ENCODE assay signal across 14 cellular contexts in genomic region chr13:50908371-50908770, GRCh38. TPM values are rescaled to one million over a fixed set of nuclear protein-coding genes. Genes with fewer than 3 reads are reported as not detected.
DNase-seq lines count a peak whose midpoint lies in the region; TF ChIP-seq lines count a peak whose summit lies in the region.
"Had no signal": no experiment of that assay in that cellular context is flagged by ENCODE, and none has a peak within 500 bp of the region (broad histone marks: within the 10 kb centered on the region; RNA-seq: fewer than 3 reads in every experiment).

No MANE protein-coding gene starts in this region.

- no peaks in the 10 kb centered on the region for H3K27me3 Mint-ChIP-seq in activated CD4-positive, alpha-beta memory T cell treated with anti-CD3 and anti-CD28 coated beads, Interleukin-2, amount 10 ng/mL, durations not matched to agents 7 days and 5 days
- no peaks in the 10 kb centered on the region for H3K27me3 Mint-ChIP-seq in activated CD4-positive, alpha-beta memory T cell treated with anti-CD3 and anti-CD28 coated beads for 36 hours
- H3K27me3 Mint-ChIP-seq in activated T-helper 2 cell treated with anti-CD3 and anti-CD28 coated beads, Interferon-gamma antibody, Interleukin-2, Interleukin-4, amounts not matched to agents 10 μg/mL and 5 μg/mL and 100 μg/mL, durations not matched to agents 14 hours and 24 hours and 36 hours (ENCODE audit: low read depth) = no peaks in the 10 kb centered on the region
- H3K27me3 Mint-ChIP-seq in nephron progenitor cell (ENCODE audit: low read depth, poor library complexity) = no peaks in the 10 kb centered on the region
- H3K27me3 Mint-ChIP-seq in glutamatergic neuron (ENCODE audit: unreplicated experiment) = no peaks in the 10 kb centered on the region
- H3K27me3 Mint-ChIP-seq: effector memory CD8-positive, alpha-beta T cell had no signal

- TF ChIP-seq CTCF in HL-60 (IDR thresholded peaks at IDR 0.05; ENCODE audit: insufficient read depth, low read length) (no peak), nephron progenitor cell (IDR thresholded peaks at IDR 0.05) (no peak), glutamatergic neuron (IDR thresholded peaks at IDR 0.05; ENCODE audit: partially characterized antibody, unreplicated experiment) (no peak)

- CTCF ChIA-PET in activated CD4-positive, alpha-beta memory T cell treated with anti-CD3 and anti-CD28 coated beads, Interleukin-2, amount 10 ng/mL, durations not matched to agents 7 days and 5 days (lab: Charles Lee) = interaction anchor here (1.1 to 9.1 kb wide), 3 partner anchors 10 to 932 kb away, joined by 3 to 131 read pairs (median 5); no protein-coding TSS in a partner anchor
- CTCF ChIA-PET in activated CD4-positive, alpha-beta memory T cell treated with anti-CD3 and anti-CD28 coated beads for 36 hours (lab: Charles Lee) = interaction anchor here (1.8 kb wide), 1 partner anchor 15 kb away, joined by 7 read pairs; no protein-coding TSS in a partner anchor

- POLR2A ChIA-PET in activated CD4-positive, alpha-beta memory T cell treated with anti-CD3 and anti-CD28 coated beads, Interleukin-2, amount 10 ng/mL, durations not matched to agents 7 days and 5 days (lab: Charles Lee) = interaction anchor here (0.9 to 7.6 kb wide), 5 partner anchors 15 to 911 kb away, joined by 3 to 247 read pairs (median 117); partner anchors contain the start of gene TRIM13
- POLR2A ChIA-PET in activated CD4-positive, alpha-beta memory T cell treated with anti-CD3 and anti-CD28 coated beads for 36 hours (lab: Charles Lee) = interaction anchor here (1.1 to 1.6 kb wide), 2 partner anchors 13 to 17 kb away, joined by 3 to 6 read pairs; no protein-coding TSS in a partner anchor

- 0 out of 2 replicates have a peak overlapping the region, but pooled peaks have one; percentile 2 for H3K27ac ChIP-seq in HL-60 (replicated peaks)

- H3K27me3 ChIP-seq in HL-60 (ENCODE audit: insufficient read depth, poor library complexity, severe bottlenecking) = no peaks in the 10 kb centered on the region

- H3K4me3 ChIP-seq in HL-60 (replicated peaks; ENCODE audit: insufficient read depth, low read length) = no peak overlapping the region

- H3K4me1 Mint-ChIP-seq in activated CD4-positive, alpha-beta memory T cell treated with anti-CD3 and anti-CD28 coated beads, Interleukin-2, amount 10 ng/mL, durations not matched to agents 7 days and 5 days = peaks cover 26% of the 10 kb centered on the region
- peaks cover 23% of the 10 kb centered on the region for H3K4me1 Mint-ChIP-seq in activated CD4-positive, alpha-beta memory T cell treated with anti-CD3 and anti-CD28 coated beads for 36 hours (ENCODE audit: low read depth)
- peaks cover 33% of the 10 kb centered on the region for H3K4me1 Mint-ChIP-seq in activated T-helper 2 cell treated with anti-CD3 and anti-CD28 coated beads, Interferon-gamma antibody, Interleukin-2, Interleukin-4, amounts not matched to agents 10 μg/mL and 5 μg/mL and 100 μg/mL, durations not matched to agents 14 hours and 24 hours and 36 hours (ENCODE audit: low read depth)
- peaks cover 37% of the 10 kb centered on the region for H3K4me1 Mint-ChIP-seq in nephron progenitor cell
- peaks cover 4% of the 10 kb centered on the region for H3K4me1 Mint-ChIP-seq in glutamatergic neuron (ENCODE audit: low read depth, unreplicated experiment)

- no peak for DNase-seq in activated CD4-positive, alpha-beta memory T cell treated with anti-CD3 and anti-CD28 coated beads, Interleukin-2, amount 10 ng/mL, durations not matched to agents 7 days and 5 days
- DNase-seq in activated CD4-positive, alpha-beta memory T cell treated with anti-CD3 and anti-CD28 coated beads for 36 hours = no peak
- DNase-seq in HL-60 (ENCODE audit: low read depth in 1 of 2, low spot score in 1 of 2) (no peak), nephron progenitor cell (no peak), ecto neural progenitor cell (ENCODE audit: low spot score) (no peak), glutamatergic neuron (no peak), SW 1271 (lab: John Stamatoyannopoulos, UW) (no peak)
- no peak for DNase-seq in activated T-helper 2 cell treated with anti-CD3 and anti-CD28 coated beads, Interferon-gamma antibody, Interleukin-2, Interleukin-4, amounts not matched to agents 10 μg/mL and 5 μg/mL and 100 μg/mL, durations not matched to agents 14 hours and 24 hours and 36 hours (ENCODE audit: low spot score)
- DNase-seq: Calu3; caudate nucleus; effector memory CD8-positive, alpha-beta T cell; left ventricle myocardium inferior; NCI-H1092; T-helper 9 cell had no signal

- peaks cover 5% of the 10 kb centered on the region for H3K36me3 Mint-ChIP-seq in activated CD4-positive, alpha-beta memory T cell treated with anti-CD3 and anti-CD28 coated beads, Interleukin-2, amount 10 ng/mL, durations not matched to agents 7 days and 5 days (ENCODE audit: low read depth)
- no peaks in the 10 kb centered on the region for H3K36me3 Mint-ChIP-seq in activated CD4-positive, alpha-beta memory T cell treated with anti-CD3 and anti-CD28 coated beads for 36 hours
- H3K36me3 Mint-ChIP-seq in activated T-helper 2 cell treated with anti-CD3 and anti-CD28 coated beads, Interferon-gamma antibody, Interleukin-2, Interleukin-4, amounts not matched to agents 10 μg/mL and 5 μg/mL and 100 μg/mL, durations not matched to agents 14 hours and 24 hours and 36 hours (ENCODE audit: low read depth) = peaks cover 6% of the 10 kb centered on the region
- H3K36me3 Mint-ChIP-seq in nephron progenitor cell (ENCODE audit: low read depth) (no peaks in the 10 kb centered on the region), glutamatergic neuron (ENCODE audit: unreplicated experiment) (no peaks in the 10 kb centered on the region)

- intact Hi-C loops in activated CD4-positive, alpha-beta memory T cell treated with anti-CD3 and anti-CD28 coated beads for 36 hours (cut with micrococcal nuclease) = no loop called here
- intact Hi-C loops in activated T-helper 2 cell treated with anti-CD3 and anti-CD28 coated beads, Interferon-gamma antibody, Interleukin-2, Interleukin-4, amounts not matched to agents 10 μg/mL and 5 μg/mL and 100 μg/mL, durations not matched to agents 14 hours and 24 hours and 36 hours (cut with micrococcal nuclease) = no loop called here

- H3K9me3 Mint-ChIP-seq in activated CD4-positive, alpha-beta memory T cell treated with anti-CD3 and anti-CD28 coated beads, Interleukin-2, amount 10 ng/mL, durations not matched to agents 7 days and 5 days = no peaks in the 10 kb centered on the region
- H3K9me3 Mint-ChIP-seq in activated CD4-positive, alpha-beta memory T cell treated with anti-CD3 and anti-CD28 coated beads for 36 hours = no peaks in the 10 kb centered on the region
- no peaks in the 10 kb centered on the region for H3K9me3 Mint-ChIP-seq in activated T-helper 2 cell treated with anti-CD3 and anti-CD28 coated beads, Interferon-gamma antibody, Interleukin-2, Interleukin-4, amounts not matched to agents 10 μg/mL and 5 μg/mL and 100 μg/mL, durations not matched to agents 14 hours and 24 hours and 36 hours
- H3K9me3 Mint-ChIP-seq in nephron progenitor cell (no peaks in the 10 kb centered on the region), glutamatergic neuron (ENCODE audit: unreplicated experiment) (no peaks in the 10 kb centered on the region)
- H3K9me3 Mint-ChIP-seq: effector memory CD8-positive, alpha-beta T cell had no signal

- H3K27ac Mint-ChIP-seq in activated CD4-positive, alpha-beta memory T cell treated with anti-CD3 and anti-CD28 coated beads, Interleukin-2, amount 10 ng/mL, durations not matched to agents 7 days and 5 days = peak overlapping the region; percentile 53
- H3K27ac Mint-ChIP-seq in activated CD4-positive, alpha-beta memory T cell treated with anti-CD3 and anti-CD28 coated beads for 36 hours = no peak overlapping the region
- no peak overlapping the region for H3K27ac Mint-ChIP-seq in activated T-helper 2 cell treated with anti-CD3 and anti-CD28 coated beads, Interferon-gamma antibody, Interleukin-2, Interleukin-4, amounts not matched to agents 10 μg/mL and 5 μg/mL and 100 μg/mL, durations not matched to agents 14 hours and 24 hours and 36 hours
- H3K27ac Mint-ChIP-seq in nephron progenitor cell = no peak overlapping the region
- H3K27ac Mint-ChIP-seq in glutamatergic neuron (ENCODE audit: unreplicated experiment) = no peak overlapping the region

- peak overlapping the region; percentile 38 for H3K4me3 Mint-ChIP-seq in activated CD4-positive, alpha-beta memory T cell treated with anti-CD3 and anti-CD28 coated beads, Interleukin-2, amount 10 ng/mL, durations not matched to agents 7 days and 5 days
- H3K4me3 Mint-ChIP-seq in activated CD4-positive, alpha-beta memory T cell treated with anti-CD3 and anti-CD28 coated beads for 36 hours = no peak overlapping the region
- H3K4me3 Mint-ChIP-seq in activated T-helper 2 cell treated with anti-CD3 and anti-CD28 coated beads, Interferon-gamma antibody, Interleukin-2, Interleukin-4, amounts not matched to agents 10 μg/mL and 5 μg/mL and 100 μg/mL, durations not matched to agents 14 hours and 24 hours and 36 hours (ENCODE audit: low read depth) = peak overlapping the region; percentile 42
- peak overlapping the region; percentile 66 for H3K4me3 Mint-ChIP-seq in nephron progenitor cell
- no peak overlapping the region for H3K4me3 Mint-ChIP-seq in glutamatergic neuron (ENCODE audit: unreplicated experiment)

RNA-seq across cellular contexts. Expression of gene RNASEH2B, which starts 1.2 kb away (rescaled TPM):
- total RNA-seq in activated CD4-positive, alpha-beta memory T cell treated with anti-CD3 and anti-CD28 coated beads, Interleukin-2, amount 10 ng/mL, durations not matched to agents 7 days and 5 days = 10 to 100 TPM; 87.4 to 90.5 TPM
- 10 to 100 TPM; 40.8 to 48.4 TPM for total RNA-seq in activated CD4-positive, alpha-beta memory T cell treated with anti-CD3 and anti-CD28 coated beads for 36 hours
- 68.9 and 71.7 TPM in 2 replicates for total RNA-seq in activated T-helper 2 cell treated with anti-CD3 and anti-CD28 coated beads, Interferon-gamma antibody, Interleukin-2, Interleukin-4, amounts not matched to agents 10 μg/mL and 5 μg/mL and 100 μg/mL, durations not matched to agents 14 hours and 24 hours and 36 hours
- 10.4 TPM for total RNA-seq in glutamatergic neuron (ENCODE audit: unreplicated experiment)

Comparison
In these comparisons a context has a peak if more than half of its experiments do, and no peak if none do; other contexts are left out.
1. H3K4me3 Mint-ChIP-seq: peak in activated CD4-positive, alpha-beta memory T cell treated with anti-CD3 and anti-CD28 coated beads, Interleukin-2, amount 10 ng/mL, durations not matched to agents 7 days and 5 days (single experiment), activated T-helper 2 cell treated with anti-CD3 and anti-CD28 coated beads, Interferon-gamma antibody, Interleukin-2, Interleukin-4, amounts not matched to agents 10 μg/mL and 5 μg/mL and 100 μg/mL, durations not matched to agents 14 hours and 24 hours and 36 hours (single experiment) and nephron progenitor cell (single experiment); none in activated CD4-positive, alpha-beta memory T cell treated with anti-CD3 and anti-CD28 coated beads for 36 hours (single experiment) and glutamatergic neuron (single experiment).